8 cellular contexts compared by ENCODE assay signal in the genomic region with DNA sequence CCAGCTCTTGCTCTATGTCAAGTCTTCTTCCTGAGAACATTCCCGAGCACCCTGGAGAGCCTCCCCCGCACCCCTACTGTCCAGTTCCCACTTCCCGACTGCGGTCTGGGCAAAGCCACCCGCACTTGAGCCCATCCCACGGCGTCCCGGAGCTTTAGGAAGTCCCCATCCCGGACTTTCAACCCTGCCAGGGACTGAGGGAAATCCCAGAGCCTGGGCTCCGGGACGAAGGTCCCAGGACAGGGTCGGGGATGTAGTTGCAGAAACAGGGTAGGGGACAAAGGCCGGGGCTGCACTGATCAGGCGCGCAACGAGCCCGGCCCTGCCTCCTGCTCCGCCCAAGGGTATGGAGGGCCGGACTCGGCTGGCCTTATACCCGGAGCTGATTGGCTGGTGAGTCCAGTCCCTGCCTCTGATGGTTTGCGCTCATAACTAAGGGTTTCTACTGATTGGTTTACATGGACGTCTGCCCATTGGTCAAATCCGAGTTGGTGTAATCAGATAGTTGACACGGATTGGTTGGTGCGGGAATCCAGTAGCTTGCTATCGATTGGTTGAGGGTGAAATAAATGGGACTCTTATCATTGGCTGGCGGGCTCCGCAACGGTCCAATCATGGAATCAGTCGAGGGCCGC. TPM values are rescaled to one million over a fixed set of nuclear protein-coding genes. Genes with fewer than 3 reads are reported as not detected.
A peak's percentile ranks its signal among the peaks of the same experiment; 100 is the strongest.
DNase-seq lines count a peak whose midpoint lies in the region; ATAC-seq and TF ChIP-seq lines count a peak whose summit lies in the region.

No MANE protein-coding gene starts in this region.

- peak; percentile 85 for ATAC-seq in GM18868 (IDR thresholded peaks at IDR 0.05; ENCODE audit: unreplicated experiment)
- ATAC-seq in HG03103 (IDR thresholded peaks at IDR 0.05; ENCODE audit: low read depth, unreplicated experiment), result peak; percentile 79

- H3K36me3 ChIP-seq in ACC112 (ENCODE audit: insufficient read depth, low read length) (no peaks in the 10 kb centered on the region), breast epithelium (no peaks in the 10 kb centered on the region), skeletal muscle satellite cell (ENCODE audit: insufficient read depth, low read length) (peaks cover 3% of the 10 kb centered on the region)

- TF ChIP-seq CTCF in VCaP (conservative IDR thresholded peaks at IDR 0.05), result no peak
- TF ChIP-seq CTCF in breast epithelium (IDR thresholded peaks at IDR 0.05), result peak in 2 of 3 donors; percentile 13 to 48

- H3K4me1 ChIP-seq in ACC112 (ENCODE audit: control insufficient read depth, insufficient read depth, low read length, unreplicated experiment) (peaks cover 3% of the 10 kb centered on the region), breast epithelium (peaks cover 0 to 5% of the 10 kb centered on the region in 2 donors), skeletal muscle satellite cell (ENCODE audit: control insufficient read depth, insufficient read depth, low read length) (peaks cover 21% of the 10 kb centered on the region)

- peak overlapping the region; percentile 43; the same call in 1 of the 2 replicates for H3K27ac ChIP-seq in ACC112 (ENCODE audit: low read depth, low read length)
- H3K27ac ChIP-seq in VCaP, result peak overlapping the region; percentile 69
- H3K27ac ChIP-seq in breast epithelium, result peak overlapping the region; percentile 88 to 90

- no peaks in the 10 kb centered on the region for H3K79me2 ChIP-seq in ACC112 (ENCODE audit: control insufficient read depth, insufficient read depth, low read length, unreplicated experiment)

- H3K9me3 ChIP-seq in breast epithelium (no peaks in the 10 kb centered on the region), iPS-18c (ENCODE audit: control insufficient read depth, insufficient read depth, low read length) (no peaks in the 10 kb centered on the region), skeletal muscle satellite cell (replicated peaks; ENCODE audit: low read length) (no peaks in the 10 kb centered on the region)

- peak overlapping the region; percentile 93 for H3K4me3 ChIP-seq in ACC112 (ENCODE audit: low read depth, low read length)
- peak overlapping the region; percentile 59 to 84 (median 64) for H3K4me3 ChIP-seq in breast epithelium
- H3K4me3 ChIP-seq in iPS-18c (ENCODE audit: insufficient read depth, low read depth, low read length), result peak overlapping the region; percentile 52; the same call in 1 of the 2 replicates
- H3K4me3 ChIP-seq in skeletal muscle satellite cell (ENCODE audit: low read length), result peak overlapping the region; percentile 88

- peak overlapping the region; percentile 99 for H3K4me2 ChIP-seq in skeletal muscle satellite cell (ENCODE audit: low read length)

- DNase-seq in NCI-H2171 (lab: John Stamatoyannopoulos, UW) (peak; percentile 100), breast epithelium (ENCODE audit: low spot score in 2 of 2) (peak; percentile 97 to 99)

- H2AFZ ChIP-seq in ACC112 (ENCODE audit: low read length, unreplicated experiment), result no peak overlapping the region

- TF ChIP-seq POLR2A in breast epithelium (IDR thresholded peaks at IDR 0.05), result peak; percentile 83

- peak overlapping the region; percentile 84 for H3K9ac ChIP-seq in skeletal muscle satellite cell (ENCODE audit: low read depth, low read length)

- intact Hi-C loops in breast epithelium (cut with DNase I; ENCODE audit: low total_unique reads), result no loop called here

- H3K27me3 ChIP-seq in ACC112 (ENCODE audit: insufficient read depth, low read length), result no peaks in the 10 kb centered on the region
- no peaks in the 10 kb centered on the region for H3K27me3 ChIP-seq in breast epithelium
- H3K27me3 ChIP-seq in skeletal muscle satellite cell (ENCODE audit: control insufficient read depth, insufficient read depth, low read length), result no peaks in the 10 kb centered on the region

RNA-seq across cellular contexts. Expression of a gene that starts 0.8 kb away (rescaled TPM):
- total RNA-seq in breast epithelium, result 1 to 10 TPM; 6.1 to 7.7 (median 7.5) TPM
- total RNA-seq in skeletal muscle satellite cell (2012; rRNA removed), result 3.7 and 4.8 TPM in 2 replicates

RNA-seq across cellular contexts. Expression of a gene that starts 3.9 kb away (rescaled TPM):
- 10 to 100 TPM in 2 of 3 donors, 1 to 10 TPM in 1; 1.6 to 51.4 (median 25.9) TPM for total RNA-seq in breast epithelium
- total RNA-seq in skeletal muscle satellite cell (2012; rRNA removed), result 2.0 and 2.5 TPM in 2 replicates

RNA-seq across cellular contexts. Expression of a gene that starts 38.1 kb away (rescaled TPM):
- under 1 TPM in 1 of 3 donors, not detected in 2; 0.88 TPM for total RNA-seq in breast epithelium
- total RNA-seq in skeletal muscle satellite cell (2012; rRNA removed), result 4.1 and 4.2 TPM in 2 replicates

RNA-seq across cellular contexts. Expression of a gene that starts 40.3 kb away (rescaled TPM):
- total RNA-seq in breast epithelium, result not detected
- total RNA-seq in skeletal muscle satellite cell (2012; rRNA removed), result not detected in 2 replicates

RNA-seq across cellular contexts. Expression of a gene that starts 57.8 kb away (rescaled TPM):
- 10 to 100 TPM; 25.6 to 52.5 (median 33.8) TPM for total RNA-seq in breast epithelium
- total RNA-seq in skeletal muscle satellite cell (2012; rRNA removed), result 91.8 and 122 TPM in 2 replicates

Comparison
In these comparisons a context has a peak if more than half of its experiments do, and no peak if none do; other contexts are left out.
1. Peak in every context shown above with its lines: DNase-seq, ATAC-seq, H3K4me3 ChIP-seq and H3K27ac ChIP-seq.